32 cellular contexts compared by ENCODE assay signal in genomic region chr15:53312707-53313106, GRCh38.
"Had no signal": no experiment of that assay in that cellular context is flagged by ENCODE, and none has a peak within 500 bp of the region (broad histone marks: within the 10 kb centered on the region; RNA-seq: fewer than 3 reads in every experiment).

No MANE protein-coding gene starts in this region.

- H3K4me3 Mint-ChIP-seq: activated CD4-positive, alpha-beta memory T cell treated with anti-CD3 and anti-CD28 coated beads, Interleukin-2, amount 10 ng/mL, durations not matched to agents 7 days and 5 days; activated CD4-positive, alpha-beta T cell treated with anti-CD3 and anti-CD28 coated beads, Interleukin-2, amount 10 ng/mL, durations not matched to agents 7 days and 5 days; activated T-cell treated with anti-CD3 and anti-CD28 coated beads, Interleukin-2, amount 50 U/mL, for 4 hours; activated T-helper 17 cell treated with anti-CD3 and anti-CD28 coated beads, Interleukin-2, amount 50 U/mL, for 72 hours; immature natural killer cell; naive thymus-derived CD4-positive, alpha-beta T cell; neural crest cell; T-helper 17 cell had no signal

- H3K4me1 Mint-ChIP-seq: activated CD4-positive, alpha-beta memory T cell treated with anti-CD3 and anti-CD28 coated beads, Interleukin-2, amount 10 ng/mL, durations not matched to agents 7 days and 5 days; activated CD4-positive, alpha-beta T cell treated with anti-CD3 and anti-CD28 coated beads, Interleukin-2, amount 10 ng/mL, durations not matched to agents 7 days and 5 days; activated T-helper 17 cell treated with anti-CD3 and anti-CD28 coated beads, Interleukin-2, amount 50 U/mL, for 72 hours; immature natural killer cell; naive thymus-derived CD4-positive, alpha-beta T cell; T-helper 17 cell had no signal

- H3K27ac Mint-ChIP-seq: activated CD4-positive, alpha-beta memory T cell treated with anti-CD3 and anti-CD28 coated beads, Interleukin-2, amount 10 ng/mL, durations not matched to agents 7 days and 5 days; activated CD4-positive, alpha-beta T cell treated with anti-CD3 and anti-CD28 coated beads, Interleukin-2, amount 10 ng/mL, durations not matched to agents 7 days and 5 days; activated T-helper 17 cell treated with anti-CD3 and anti-CD28 coated beads, Interleukin-2, amount 50 U/mL, for 72 hours; immature natural killer cell; naive thymus-derived CD4-positive, alpha-beta T cell; T-helper 17 cell had no signal

- FAIRE-seq: colon, frontal cortex, kidney, pancreas had no signal

- H3K36me3 Mint-ChIP-seq: immature natural killer cell; naive thymus-derived CD4-positive, alpha-beta T cell had no signal

- H3K36me3 ChIP-seq: pancreas, spleen, suprapubic skin, tibial artery, upper lobe of right lung, WERI-Rb-1 had no signal

- H3K4me1 ChIP-seq: pancreas, spleen, suprapubic skin, tibial artery, upper lobe of right lung had no signal

- H3K27me3 Mint-ChIP-seq: activated CD4-positive, alpha-beta memory T cell treated with anti-CD3 and anti-CD28 coated beads, Interleukin-2, amount 10 ng/mL, durations not matched to agents 7 days and 5 days; activated CD4-positive, alpha-beta T cell treated with anti-CD3 and anti-CD28 coated beads, Interleukin-2, amount 10 ng/mL, durations not matched to agents 7 days and 5 days; T-helper 17 cell had no signal

- H3K4me3 ChIP-seq: pancreas, spleen, suprapubic skin, tibial artery, upper lobe of right lung had no signal

- H3K27me3 ChIP-seq: pancreas, suprapubic skin, tibial artery, upper lobe of right lung had no signal

- ATAC-seq: activated T-cell treated with anti-CD3 and anti-CD28 coated beads, Interleukin-2, amount 50 U/mL, for 4 hours; activated T-helper 17 cell treated with anti-CD3 and anti-CD28 coated beads, Interleukin-2, amount 50 U/mL, for 72 hours; left colon; naive thymus-derived CD4-positive, alpha-beta T cell; pancreas; right cardiac atrium; T-helper 17 cell; upper lobe of right lung had no signal

- H3K9me3 Mint-ChIP-seq: activated CD4-positive, alpha-beta T cell treated with anti-CD3 and anti-CD28 coated beads, Interleukin-2, amount 10 ng/mL, durations not matched to agents 7 days and 5 days; activated T-cell treated with anti-CD3 and anti-CD28 coated beads, Interleukin-2, amount 50 U/mL, for 4 hours; activated T-helper 17 cell treated with anti-CD3 and anti-CD28 coated beads, Interleukin-2, amount 50 U/mL, for 72 hours; neural crest cell had no signal

- H3K27ac ChIP-seq: pancreas, spleen, suprapubic skin, tibial artery, upper lobe of right lung, WERI-Rb-1 had no signal

- DNase-seq: activated CD4-positive, alpha-beta memory T cell treated with anti-CD3 and anti-CD28 coated beads, Interleukin-2, amount 10 ng/mL, durations not matched to agents 7 days and 5 days; activated CD4-positive, alpha-beta T cell treated with anti-CD3 and anti-CD28 coated beads for 1 hour; activated CD4-positive, alpha-beta T cell treated with anti-CD3 and anti-CD28 coated beads, Interleukin-2, amount 10 ng/mL, durations not matched to agents 7 days and 5 days; activated CD8-positive, alpha-beta memory T cell treated with anti-CD3 and anti-CD28 coated beads, Interleukin-2, amount 50 U/mL, for 48 hours; activated gamma-delta T cell treated with Interleukin-2 at 50 U/mL for 16 hours; activated naive CD4-positive, alpha-beta T cell treated with anti-CD3 and anti-CD28 coated beads, Interleukin-2, amount 50 U/mL, for 16 hours; activated T-cell treated with anti-CD3 and anti-CD28 coated beads, Interleukin-2, amount 50 U/mL, for 4 hours; amygdala; central memory CD4-positive, alpha-beta T cell; dermis blood vessel endothelial cell; effector CD8-positive, alpha-beta T cell; glutamatergic neuron; immature natural killer cell; kidney; left colon; midbrain; naive thymus-derived CD4-positive, alpha-beta T cell; nucleus accumbens; pancreas; right cardiac atrium; spleen; stimulated activated naive CD4-positive, alpha-beta T cell; T-helper 17 cell; T1000; tibial artery; upper lobe of right lung; WERI-Rb-1 had no signal

- H3K9me3 ChIP-seq: pancreas, spleen, suprapubic skin, tibial artery, upper lobe of right lung had no signal
